8 cellular contexts compared by ENCODE assay signal in genomic region chr4:72567821-72568620, GRCh38. TPM values are rescaled to one million over a fixed set of nuclear protein-coding genes. Genes with fewer than 3 reads are reported as not detected.
DNase-seq lines count a peak whose midpoint lies in the region; ATAC-seq and TF ChIP-seq lines count a peak whose summit lies in the region.

No MANE protein-coding gene starts in this region.

- POLR2A ChIA-PET in AG04450 (lab: Yijun Ruan, JAX), result no interaction called here
- POLR2A ChIA-PET in IMR-90 (lab: Charles Lee; ENCODE audit: unreplicated experiment), result no interaction called here

- H2BK20ac ChIP-seq in IMR-90 (ENCODE audit: low read depth, low read length), result no peak overlapping the region

- H4K5ac ChIP-seq in IMR-90 (ENCODE audit: low read depth, low read length), result no peak overlapping the region

- CTCF ChIA-PET in AG04450 (lab: Charles Lee) (interaction anchor here (0.5 to 1.5 kb wide), 16 partner anchors 10 to 1968 kb away, joined by 3 to 11 read pairs (median 3); no protein-coding TSS in a partner anchor), IMR-90 (lab: Yijun Ruan, JAX) (interaction anchor here (0.6 to 1.4 kb wide), 8 partner anchors 10 to 241 kb away, joined by 3 to 5 read pairs (median 4); no protein-coding TSS in a partner anchor)

- H2BK120ac ChIP-seq in IMR-90 (ENCODE audit: low read depth, low read length), result peak overlapping the region; percentile 49; the same call in 1 of the 2 replicates

- H3K4me1 Mint-ChIP-seq in type B pancreatic cell (ENCODE audit: unreplicated experiment), result peaks cover 27% of the 10 kb centered on the region

- dilution Hi-C loops in IMR-90 (cut with HindIII; ENCODE audit: low sequenced_read_pairs, unreplicated experiment), result no loop called here

- H2AFZ ChIP-seq in IMR-90 (replicated peaks; ENCODE audit: low read length, poor library complexity), result peak overlapping the region; percentile 92

- no peak overlapping the region for H2BK15ac ChIP-seq in IMR-90 (ENCODE audit: low read depth, low read length)

- H3K4me1 ChIP-seq in IMR-90 (ENCODE audit: control insufficient read depth, insufficient read depth, low read length) (no peaks in the 10 kb centered on the region; the same call in 1 of the 2 replicates), esophagus squamous epithelium (peaks cover 0 to 32% (median 7%) of the 10 kb centered on the region in 3 donors), mucosa of descending colon (ENCODE audit: low read depth) (no peaks in the 10 kb centered on the region)

- H3K56ac ChIP-seq in IMR-90 (ENCODE audit: extremely low read depth, insufficient read depth, low read length), result peak overlapping the region; percentile 9; the same call in 1 of the 2 replicates

- H3K79me1 ChIP-seq in IMR-90 (ENCODE audit: low read depth in 1 of 2, low read length in 2 of 2), result no peaks in the 10 kb centered on the region

- H3K27me3 Mint-ChIP-seq in type B pancreatic cell, result peaks cover 10% of the 10 kb centered on the region

- DNase-seq in AG04450 (ENCODE audit: low read depth, low spot score), result peak; percentile 44
- no peak for DNase-seq in GM12864 (ENCODE audit: low read depth)
- peak; percentile 77 for DNase-seq in IMR-90
- peak; percentile 83 for DNase-seq in UCSD-AML1 (lab: John Stamatoyannopoulos, UW; ENCODE audit: unreplicated experiment)
- DNase-seq in esophagus squamous epithelium (lab: John Stamatoyannopoulos, UW), result no peak
- peak; percentile 38 to 59 (median 44) for DNase-seq in mucosa of descending colon
- DNase-seq in type B pancreatic cell (ENCODE audit: extremely low spot score, unreplicated experiment), result peak; percentile 80

- no peaks in the 10 kb centered on the region for H3K36me3 ChIP-seq in IMR-90 (ENCODE audit: control insufficient read depth, insufficient read depth, low read length)
- H3K36me3 ChIP-seq in esophagus squamous epithelium, result no peaks in the 10 kb centered on the region
- no peaks in the 10 kb centered on the region for H3K36me3 ChIP-seq in mucosa of descending colon (ENCODE audit: low read depth)

- 0 out of 2 replicates have a peak, but pooled peaks have one; percentile 13 for TF ChIP-seq RAD21 in IMR-90 (IDR thresholded peaks at IDR 0.05; ENCODE audit: low read length)

- no peak overlapping the region for H4K8ac ChIP-seq in IMR-90 (ENCODE audit: low read depth in 2 of 2, low read length in 2 of 2)

- no peak overlapping the region for H3K14ac ChIP-seq in IMR-90 (replicated peaks; ENCODE audit: low read depth, low read length)

- no peak overlapping the region for H4K91ac ChIP-seq in IMR-90 (ENCODE audit: insufficient read depth, low read depth, low read length)

- peak overlapping the region; percentile 37 for H3K9ac ChIP-seq in IMR-90 (ENCODE audit: low read depth, low read length)

- ATAC-seq in IMR-90 (ENCODE audit: low read depth) (peak; percentile 78), mucosa of descending colon (peak; percentile 61), HG03342 (IDR thresholded peaks at IDR 0.05; ENCODE audit: unreplicated experiment) (no peak)

- H3K4me3 ChIP-seq in AG04450 (ENCODE audit: low read depth, low read length), result peak overlapping the region; percentile 79
- no peak overlapping the region for H3K4me3 ChIP-seq in GM12864 (ENCODE audit: low read depth, low read length)
- H3K4me3 ChIP-seq in IMR-90 (ENCODE audit: insufficient read depth, low read depth, low read length), result peak overlapping the region; percentile 62
- H3K4me3 ChIP-seq in esophagus squamous epithelium, result peak overlapping the region; percentile 41 to 71 (median 56)
- H3K4me3 ChIP-seq in mucosa of descending colon, result no peak overlapping the region

- H3K27ac Mint-ChIP-seq in type B pancreatic cell, result peak overlapping the region; percentile 86

- TF ChIP-seq POLR2A in IMR-90 (IDR thresholded peaks at IDR 0.05; ENCODE audit: low read depth, low read length), result no peak
- no peak for TF ChIP-seq POLR2A in esophagus squamous epithelium (IDR thresholded peaks at IDR 0.05)

- H3K4ac ChIP-seq in IMR-90 (ENCODE audit: low read depth, low read length), result 0 out of 2 replicates have a peak overlapping the region, but pooled peaks have one; percentile 10

- H3K4me2 ChIP-seq in IMR-90 (ENCODE audit: low read depth, low read length), result peak overlapping the region; percentile 97

- H3K9me3 Mint-ChIP-seq in type B pancreatic cell, result no peaks in the 10 kb centered on the region

- H3K27ac ChIP-seq in AG04450 (ENCODE audit: low read depth, low read length), result peak overlapping the region; percentile 69
- H3K27ac ChIP-seq in IMR-90 (ENCODE audit: insufficient read depth, low read length), result no peak overlapping the region; the same call in 1 of the 2 replicates
- peak overlapping the region; percentile 17 to 74 (median 52) for H3K27ac ChIP-seq in esophagus squamous epithelium

- H3K18ac ChIP-seq in IMR-90 (ENCODE audit: low read depth, low read length), result no peak overlapping the region

- H4K20me1 ChIP-seq in IMR-90 (ENCODE audit: insufficient read depth, low read length), result no peaks in the 10 kb centered on the region

- in situ Hi-C loops in IMR-90 (cut with MboI; ENCODE audit: low sequenced_read_pairs), result no loop called here

- H3K36me3 Mint-ChIP-seq in type B pancreatic cell, result no peaks in the 10 kb centered on the region

- WGBS in IMR-90 (ENCODE audit: extremely low coverage in 2 of 2, insufficient read length in 1 of 2), 2 experiments, result 0% methylated on average over 8 of the region's 40 CpGs; no CpG with 5 or more reads in 1 of the 2 experiments
- 1 to 3% methylated on average over 13 to 26 of the region's 40 CpGs for WGBS in esophagus squamous epithelium, 2 donors

- H3K27me3 ChIP-seq in AG04450 (ENCODE audit: control insufficient read depth, insufficient read depth, low read length), result peaks cover 3% of the 10 kb centered on the region
- H3K27me3 ChIP-seq in IMR-90 (ENCODE audit: control insufficient read depth, insufficient read depth, low read length), result no peaks in the 10 kb centered on the region
- peaks cover 0 to 19% (median 0%) of the 10 kb centered on the region in 4 donors for H3K27me3 ChIP-seq in esophagus squamous epithelium

- intact Hi-C loops in IMR-90 (cut with micrococcal nuclease) (loop anchor here (5.0 kb wide), 1 partner anchor 256 kb away; no protein-coding TSS in a partner anchor), esophagus squamous epithelium (cut with DNase I) (no loop called here), mucosa of descending colon (cut with DNase I, micrococcal nuclease) (no loop called here)

- no peak overlapping the region for H2AK9ac ChIP-seq in IMR-90 (replicated peaks; ENCODE audit: low read depth, low read length, poor library complexity)

- TF ChIP-seq CTCF in AG04450 (IDR thresholded peaks at IDR 0.05; ENCODE audit: low read depth, low read length) (peak; percentile 59), GM12864 (IDR thresholded peaks at IDR 0.05; ENCODE audit: low read depth, low read length, missing control alignments) (peak; percentile 10), IMR-90 (conservative IDR thresholded peaks at IDR 0.05; ENCODE audit: low read depth, low read length) (peak; percentile 35), esophagus squamous epithelium (IDR thresholded peaks at IDR 0.05) (peak in 2 of 6 experiments; percentile 12 to 35), mucosa of descending colon (IDR thresholded peaks at IDR 0.05) (no peak), type B pancreatic cell (conservative IDR thresholded peaks at IDR 0.05) (peak; percentile 66)

- no TSS peak for BruUV-seq in IMR-90 (replicated peaks; lab: Mats Ljungman, UMichigan)

- H2AK5ac ChIP-seq in IMR-90 (ENCODE audit: low read depth, low read length), result no peak overlapping the region

- H3K23ac ChIP-seq in IMR-90 (ENCODE audit: low read depth, low read length), result 0 out of 2 replicates have a peak overlapping the region, but pooled peaks have one; percentile 37

- peak overlapping the region; percentile 94 for H3K4me3 Mint-ChIP-seq in type B pancreatic cell

- no peak overlapping the region for H2BK5ac ChIP-seq in IMR-90 (ENCODE audit: low read depth, low read length, poor library complexity, severe bottlenecking)

- H3K9me3 ChIP-seq in AG04450 (ENCODE audit: control insufficient read depth, insufficient read depth, low read length) (no peaks in the 10 kb centered on the region; the same call in 1 of the 2 replicates), IMR-90 (ENCODE audit: control insufficient read depth, insufficient read depth, low read length) (no peaks in the 10 kb centered on the region), esophagus squamous epithelium (no peaks in the 10 kb centered on the region), mucosa of descending colon (no peaks in the 10 kb centered on the region)

- no peaks in the 10 kb centered on the region for H3K9me1 ChIP-seq in IMR-90 (ENCODE audit: insufficient read depth, low read length)

TF ChIP-seq in IMR-90, 13 proteins besides CTCF, POLR2A, EP300 and RAD21:
- peak; percentile 81 for TF ChIP-seq MXI1 (IDR thresholded peaks at IDR 0.05; ENCODE audit: borderline replicate concordance, low read depth, low read length)
- TF ChIP-seq RFX5 (IDR thresholded peaks at IDR 0.05; ENCODE audit: low read depth, low read length), result no peak
- TF ChIP-seq CHD1 (IDR thresholded peaks at IDR 0.05; ENCODE audit: low read depth, low read length), result no peak
- TF ChIP-seq BHLHE40 (IDR thresholded peaks at IDR 0.05; ENCODE audit: low read depth, low read length), result no peak
- no peak for TF ChIP-seq CEBPB (IDR thresholded peaks at IDR 0.05; ENCODE audit: low read depth, low read length)
- TF ChIP-seq USF2 (IDR thresholded peaks at IDR 0.05; ENCODE audit: low read depth, low read length), result peak; percentile 51
TF ChIP-seq in IMR-90: peak in this region for 2.

RNA-seq across cellular contexts. Expression of gene ADAMTS3, which starts 1.0 kb away (rescaled TPM):
- polyA plus RNA-seq in AG04450 (2011; rRNA removed), result 0.77 and 0.84 TPM in 2 replicates
- polyA minus RNA-seq in AG04450 (2011; rRNA and poly(A)+ RNA removed), result 1.5 and 2.4 TPM in 2 replicates
- total RNA-seq in IMR-90 (2012; rRNA removed), result 2.5 and 2.9 TPM in 2 replicates
- 0.66 and 0.68 TPM in 2 replicates for polyA plus RNA-seq in IMR-90 (2012; rRNA removed)
- 0.14 and 0.16 TPM in 2 replicates for polyA plus RNA-seq in IMR-90 (2012; cell fraction: cytosol; rRNA removed)
- 0.27 and 0.80 TPM in 2 replicates for polyA plus RNA-seq in IMR-90 (2012; cell fraction: nucleus; rRNA removed; ENCODE audit: low replicate concordance)
- under 1 TPM in 3 of 4 donors, not detected in 1; 0.15 to 0.57 (median 0.18) TPM for total RNA-seq in esophagus squamous epithelium
- under 1 TPM; 0.17 to 0.57 (median 0.41) TPM for total RNA-seq in mucosa of descending colon
- total RNA-seq in type B pancreatic cell (ENCODE audit: low replicate concordance), result 1.4 and 10.3 TPM in 2 replicates

Comparison
In these comparisons a context has a peak if more than half of its experiments do, and no peak if none do; other contexts are left out.
1. DNase-seq: peak in AG04450 (single experiment), IMR-90 (single experiment), UCSD-AML1 (single experiment), mucosa of descending colon (3 of 3) and type B pancreatic cell (single experiment); none in GM12864 (single experiment) and esophagus squamous epithelium (single experiment).
2. H3K4me3 ChIP-seq: peak in AG04450 (single experiment), IMR-90 (single experiment) and esophagus squamous epithelium (4 of 4); none in GM12864 (single experiment) and mucosa of descending colon (single experiment).